In genomic region chr2:108988796-108989713, GRCh38 we compare ENCODE assay signal across 8 cellular contexts.
DNase-seq lines count a peak whose midpoint lies in the region; ATAC-seq lines count a peak whose summit lies in the region.

Gene EDAR (minus strand): TSS chr2:108989220. CDS start chr2:108931014, 58,206 bp downstream.

- DNase-seq in NCI-H2081 (lab: John Stamatoyannopoulos, UW) (peak; percentile 27 to 54), NCI-H2081 treated with DMSO at 0.1 percent for 48 hours (lab: John Stamatoyannopoulos, UW) (no peak), NCI-H774 (lab: John Stamatoyannopoulos, UW) (peak; percentile 39), globus pallidus (ENCODE audit: low spot score) (peak; percentile 18), retina (peak; percentile 47)
- DNase-seq in activated effector memory CD4-positive, alpha-beta T cell treated with Interleukin-2 at 50 U/mL for 16 hours = peak; percentile 8

- ATAC-seq in HG02588 (IDR thresholded peaks at IDR 0.05; ENCODE audit: unreplicated experiment) (no peak), HG02885 (IDR thresholded peaks at IDR 0.05; ENCODE audit: poor library complexity, unreplicated experiment) (no peak)
